Comparison of ENCODE assay signal across 19 cellular contexts in genomic region chr9:135221951-135222631, GRCh38.
DNase-seq lines count a peak whose midpoint lies in the region; ATAC-seq and TF ChIP-seq lines count a peak whose summit lies in the region.
"Had no signal": no experiment of that assay in that cellular context is flagged by ENCODE, and none has a peak within 500 bp of the region (broad histone marks: within the 10 kb centered on the region; RNA-seq: fewer than 3 reads in every experiment).

No MANE protein-coding gene starts in this region.

- no peaks in the 10 kb centered on the region for H3K9me3 Mint-ChIP-seq in stimulated activated naive CD8-positive, alpha-beta T cell treated with anti-CD3 and anti-CD28 coated beads, Interleukin-15, amount 100 ng/mL, for 72 hours
- H3K9me3 Mint-ChIP-seq: activated T-cell treated with anti-CD3 and anti-CD28 coated beads, Interleukin-2, amount 50 U/mL, for 24 hours; IgD-negative memory B cell; naive thymus-derived CD8-positive, alpha-beta T cell; stimulated activated naive B cell treated with anti-CD40 and anti-IgM and Interleukin-4, amounts not matched to agents 10 μg/mL and 1 μg/mL and 100 μg/mL, for 72 hours; T-helper 1 cell treated with Interleukin-12 subunit alpha and Interleukin-12 subunit beta and Interleukin-4 antibody, amounts not matched to agents 30 μg/mL and 1 μg/mL, for 36 hours had no signal

- H3K4me3 ChIP-seq in SK-N-MC (no peak overlapping the region; the same call in 1 of the 2 replicates), liver (ENCODE audit: low read depth in 1 of 3, low read length in 3 of 3) (no peak overlapping the region), aorta (ENCODE audit: low read length in 2 of 2) (no peak overlapping the region), prostate gland (no peak overlapping the region)
- H3K4me3 ChIP-seq: hepatocyte, left lung had no signal

- H3K27me3 Mint-ChIP-seq in stimulated activated naive CD8-positive, alpha-beta T cell treated with anti-CD3 and anti-CD28 coated beads, Interleukin-15, amount 100 ng/mL, for 72 hours: peaks cover 21% of the 10 kb centered on the region
- H3K27me3 Mint-ChIP-seq: activated CD4-positive, alpha-beta T cell treated with anti-CD3 and anti-CD28 coated beads, Interleukin-2, amount 10 ng/mL, durations not matched to agents 7 days and 5 days; activated naive CD8-positive, alpha-beta T cell had no signal

- peak; percentile 9 for ATAC-seq in stimulated activated naive CD8-positive, alpha-beta T cell treated with anti-CD3 and anti-CD28 coated beads, Interleukin-15, amount 100 ng/mL, for 72 hours
- ATAC-seq in stimulated activated naive CD8-positive, alpha-beta T cell treated with anti-CD3 and anti-CD28 coated beads, Interleukin-15, Interleukin-2, amounts not matched to agents 100 U/mL and 50 U/mL, for 24 hours: no peak
- ATAC-seq in aorta (ENCODE audit: low FRiP score): no peak
- ATAC-seq: left lung; naive thymus-derived CD8-positive, alpha-beta T cell; stimulated activated naive B cell treated with anti-CD40 and anti-IgM and Interleukin-4, amounts not matched to agents 10 μg/mL and 1 μg/mL and 100 μg/mL, for 72 hours had no signal

- peak; percentile 3 for TF ChIP-seq CTCF in liver (IDR thresholded peaks at IDR 0.05; ENCODE audit: low read depth, low read length, missing input control)
- TF ChIP-seq CTCF in prostate gland (IDR thresholded peaks at IDR 0.05): no peak

- in situ Hi-C loops in KBM-7 (cut with MboI; ENCODE audit: low pct_unique_long_range_greater_than_20kb, low sequenced_read_pairs): no loop called here

- no peak overlapping the region for H3K27ac Mint-ChIP-seq in stimulated activated naive CD8-positive, alpha-beta T cell treated with anti-CD3 and anti-CD28 coated beads, Interleukin-15, amount 100 ng/mL, for 72 hours
- H3K27ac Mint-ChIP-seq: activated CD4-positive, alpha-beta T cell treated with anti-CD3 and anti-CD28 coated beads, Interleukin-2, amount 10 ng/mL, durations not matched to agents 7 days and 5 days; activated naive CD8-positive, alpha-beta T cell; activated T-cell treated with anti-CD3 and anti-CD28 coated beads, Interleukin-2, amount 50 U/mL, for 24 hours; naive thymus-derived CD8-positive, alpha-beta T cell; stimulated activated naive B cell treated with anti-CD40 and anti-IgM and Interleukin-4, amounts not matched to agents 10 μg/mL and 1 μg/mL and 100 μg/mL, for 72 hours; T-helper 1 cell treated with Interleukin-12 subunit alpha and Interleukin-12 subunit beta and Interleukin-4 antibody, amounts not matched to agents 30 μg/mL and 1 μg/mL, for 36 hours had no signal

- no peak for TF ChIP-seq RAD21 in liver (IDR thresholded peaks at IDR 0.05)

- no peak overlapping the region for H3K4me3 Mint-ChIP-seq in stimulated activated naive CD8-positive, alpha-beta T cell treated with anti-CD3 and anti-CD28 coated beads, Interleukin-15, amount 100 ng/mL, for 72 hours
- H3K4me3 Mint-ChIP-seq: activated CD4-positive, alpha-beta T cell treated with anti-CD3 and anti-CD28 coated beads, Interleukin-2, amount 10 ng/mL, durations not matched to agents 7 days and 5 days; activated naive CD8-positive, alpha-beta T cell; activated T-cell treated with anti-CD3 and anti-CD28 coated beads, Interleukin-2, amount 50 U/mL, for 24 hours; IgD-negative memory B cell; naive thymus-derived CD8-positive, alpha-beta T cell; stimulated activated naive B cell treated with anti-CD40 and anti-IgM and Interleukin-4, amounts not matched to agents 10 μg/mL and 1 μg/mL and 100 μg/mL, for 72 hours; T-helper 1 cell treated with Interleukin-12 subunit alpha and Interleukin-12 subunit beta and Interleukin-4 antibody, amounts not matched to agents 30 μg/mL and 1 μg/mL, for 36 hours had no signal

- no peaks in the 10 kb centered on the region for H3K4me1 Mint-ChIP-seq in stimulated activated naive CD8-positive, alpha-beta T cell treated with anti-CD3 and anti-CD28 coated beads, Interleukin-15, amount 100 ng/mL, for 72 hours
- H3K4me1 Mint-ChIP-seq: activated CD4-positive, alpha-beta T cell treated with anti-CD3 and anti-CD28 coated beads, Interleukin-2, amount 10 ng/mL, durations not matched to agents 7 days and 5 days; IgD-negative memory B cell; naive thymus-derived CD8-positive, alpha-beta T cell; stimulated activated naive B cell treated with anti-CD40 and anti-IgM and Interleukin-4, amounts not matched to agents 10 μg/mL and 1 μg/mL and 100 μg/mL, for 72 hours had no signal

- intact Hi-C loops in aorta (cut with DNase I) (no loop called here), prostate gland (cut with DNase I) (no loop called here)

- DNase-seq in stimulated activated naive CD8-positive, alpha-beta T cell treated with anti-CD3 and anti-CD28 coated beads, Interleukin-15, amount 100 ng/mL, for 72 hours: no peak
- DNase-seq in stimulated activated naive CD8-positive, alpha-beta T cell treated with anti-CD3 and anti-CD28 coated beads, Interleukin-15, Interleukin-2, amounts not matched to agents 100 U/mL and 50 U/mL, for 24 hours: no peak
- DNase-seq in SK-N-MC (ENCODE audit: low read depth, low spot score): no peak
- DNase-seq in aorta: peak; percentile 34 to 50
- no peak for DNase-seq in RKO (ENCODE audit: low spot score)
- DNase-seq in KBM-7: no peak
- no peak for DNase-seq in prostate gland (ENCODE audit: low spot score)
- DNase-seq: activated CD4-positive, alpha-beta T cell treated with anti-CD3 and anti-CD28 coated beads, Interleukin-2, amount 10 ng/mL, durations not matched to agents 7 days and 5 days; activated T-cell treated with anti-CD3 and anti-CD28 coated beads, Interleukin-2, amount 50 U/mL, for 24 hours; GOT3; NCI-H1105 treated with DMSO at 0.1 percent for 48 hours; stimulated activated naive B cell treated with anti-CD40 and anti-IgM and Interleukin-4, amounts not matched to agents 10 μg/mL and 1 μg/mL and 100 μg/mL, for 72 hours had no signal

- H3K9me3 ChIP-seq in SK-N-MC (ENCODE audit: low read depth, low read length): no peaks in the 10 kb centered on the region
- no peaks in the 10 kb centered on the region for H3K9me3 ChIP-seq in liver (ENCODE audit: control insufficient read depth in 4 of 4, low read length in 3 of 4)
- no peaks in the 10 kb centered on the region for H3K9me3 ChIP-seq in aorta (ENCODE audit: control insufficient read depth, low read length)
- H3K9me3 ChIP-seq in prostate gland: no peaks in the 10 kb centered on the region
- H3K9me3 ChIP-seq: left lung had no signal

- H3K36me3 ChIP-seq in SK-N-MC (ENCODE audit: insufficient read depth, low read length): no peaks in the 10 kb centered on the region
- no peaks in the 10 kb centered on the region for H3K36me3 ChIP-seq in liver (ENCODE audit: control insufficient read depth in 4 of 4, insufficient read depth in 3 of 4, low read depth in 1 of 4, low read length in 3 of 4)
- no peaks in the 10 kb centered on the region for H3K36me3 ChIP-seq in aorta (ENCODE audit: control insufficient read depth in 1 of 2, insufficient read depth in 2 of 2, low read length in 1 of 2)
- no peaks in the 10 kb centered on the region for H3K36me3 ChIP-seq in prostate gland
- H3K36me3 ChIP-seq: left lung had no signal

- H3K9ac ChIP-seq in SK-N-MC (ENCODE audit: insufficient read length): no peak overlapping the region
- H3K9ac ChIP-seq in liver (ENCODE audit: low read depth in 1 of 2, low read length in 2 of 2): no peak overlapping the region

- H3K27me3 ChIP-seq in liver (ENCODE audit: control insufficient read depth in 4 of 4, insufficient read depth in 4 of 4, low read length in 3 of 4) (peaks cover 0 to 8% (median 1%) of the 10 kb centered on the region in 4 donors), aorta (ENCODE audit: control insufficient read depth in 1 of 2, insufficient read depth in 2 of 2, low read length in 1 of 2) (no peaks in the 10 kb centered on the region), prostate gland (replicated peaks; ENCODE audit: insufficient read depth) (peaks cover 6% of the 10 kb centered on the region)

- 62% methylated on average over 16 of the region's 16 CpGs for WGBS in liver
- WGBS in aorta, 2 donors: 65 to 75% methylated on average over 15 to 16 of the region's 16 CpGs
- WGBS in prostate gland: 77% methylated on average over 16 of the region's 16 CpGs

- H3K4me1 ChIP-seq in liver (ENCODE audit: control insufficient read depth in 4 of 4, insufficient read depth in 4 of 4, low read length in 3 of 4) (peaks cover 0 to 9% (median 6%) of the 10 kb centered on the region in 4 donors), aorta (ENCODE audit: control insufficient read depth in 1 of 2, insufficient read depth in 2 of 2, low read length in 2 of 2) (no peaks in the 10 kb centered on the region), prostate gland (replicated peaks) (peaks cover 6% of the 10 kb centered on the region)
- H3K4me1 ChIP-seq: left lung had no signal

- H3K27ac ChIP-seq in SK-N-MC: peak overlapping the region; percentile 89
- H3K27ac ChIP-seq in liver (ENCODE audit: low read depth in 1 of 2, low read length in 2 of 2): no peak overlapping the region
- H3K27ac ChIP-seq in aorta (ENCODE audit: low read depth in 1 of 2, low read length in 2 of 2): no peak overlapping the region
- H3K27ac ChIP-seq in prostate gland: no peak overlapping the region
- H3K27ac ChIP-seq: hepatocyte, left lung had no signal

- TF ChIP-seq POLR2A in prostate gland (IDR thresholded peaks at IDR 0.05): no peak

TF ChIP-seq in liver, 16 proteins besides CTCF, POLR2A, EP300 and RAD21 (continues in another document):
- TF ChIP-seq HNF4G (IDR thresholded peaks at IDR 0.05) (no peak), EGR1 (IDR thresholded peaks at IDR 0.05; ENCODE audit: low read depth in 2 of 2) (no peak), FOXA1 (IDR thresholded peaks at IDR 0.05) (no peak), TAF1 (conservative IDR thresholded peaks at IDR 0.05) (no peak), HNF4A (conservative IDR thresholded peaks at IDR 0.05) (no peak), RXRA (IDR thresholded peaks at IDR 0.05) (no peak), GABPA (IDR thresholded peaks at IDR 0.05 in 1 of 2, conservative IDR thresholded peaks at IDR 0.05 in 1 of 2) (no peak), JUND (IDR thresholded peaks at IDR 0.05) (no peak)

Comparison
In these comparisons a context has a peak if more than half of its experiments do, and no peak if none do; other contexts are left out.
1. DNase-seq: peak in aorta (2 of 2); none in stimulated activated naive CD8-positive, alpha-beta T cell treated with anti-CD3 and anti-CD28 coated beads, Interleukin-15, amount 100 ng/mL, for 72 hours (0 of 2), stimulated activated naive CD8-positive, alpha-beta T cell treated with anti-CD3 and anti-CD28 coated beads, Interleukin-15, Interleukin-2, amounts not matched to agents 100 U/mL and 50 U/mL, for 24 hours (single experiment), SK-N-MC (single experiment), RKO (single experiment), KBM-7 (single experiment) and prostate gland (single experiment).